In the genomic region with DNA sequence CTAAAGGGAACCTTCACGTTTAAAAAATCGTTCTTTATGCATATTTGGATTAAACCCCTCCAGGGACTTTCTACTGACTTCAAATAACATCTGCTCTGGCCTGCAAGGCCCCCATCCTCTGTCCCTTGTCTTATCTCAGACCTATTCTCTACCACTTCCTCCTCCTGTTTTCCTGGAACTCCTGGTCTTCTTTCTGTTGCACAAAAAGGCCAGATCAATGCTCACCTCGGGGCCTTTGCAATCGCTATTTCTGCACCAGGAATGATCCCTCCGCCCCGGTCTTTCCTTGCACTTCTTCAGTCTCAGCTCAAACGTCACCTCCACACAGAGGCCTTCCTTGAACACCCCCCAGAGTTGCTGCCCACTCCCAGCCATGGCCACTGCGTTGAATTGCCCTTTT, we compare ENCODE assay signal across 1 cellular context.
TF ChIP-seq lines count a peak whose summit lies in the region.

No MANE protein-coding gene starts in this region.

TF ChIP-seq in K562, 482 proteins besides CTCF, POLR2A, EP300 and RAD21 (continued from another document and continues in another):
- TF ChIP-seq, protein P1, sequence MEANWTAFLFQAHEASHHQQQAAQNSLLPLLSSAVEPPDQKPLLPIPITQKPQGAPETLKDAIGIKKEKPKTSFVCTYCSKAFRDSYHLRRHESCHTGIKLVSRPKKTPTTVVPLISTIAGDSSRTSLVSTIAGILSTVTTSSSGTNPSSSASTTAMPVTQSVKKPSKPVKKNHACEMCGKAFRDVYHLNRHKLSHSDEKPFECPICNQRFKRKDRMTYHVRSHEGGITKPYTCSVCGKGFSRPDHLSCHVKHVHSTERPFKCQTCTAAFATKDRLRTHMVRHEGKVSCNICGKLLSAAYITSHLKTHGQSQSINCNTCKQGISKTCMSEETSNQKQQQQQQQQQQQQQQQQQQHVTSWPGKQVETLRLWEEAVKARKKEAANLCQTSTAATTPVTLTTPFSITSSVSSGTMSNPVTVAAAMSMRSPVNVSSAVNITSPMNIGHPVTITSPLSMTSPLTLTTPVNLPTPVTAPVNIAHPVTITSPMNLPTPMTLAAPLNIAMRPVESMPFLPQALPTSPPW (CRISPR knock-in tag; IDR thresholded peaks at IDR 0.05), result peak; percentile 23; the same call in 1 of the 2 replicates
- TF ChIP-seq ATF7 (IDR thresholded peaks at IDR 0.05) (no peak), ZNF133 (CRISPR knock-in tag; IDR thresholded peaks at IDR 0.05) (no peak), HMG20A (CRISPR knock-in tag; conservative IDR thresholded peaks at IDR 0.05) (no peak), STAT5A (IDR thresholded peaks at IDR 0.05; ENCODE audit: borderline replicate concordance, low read length) (0 out of 2 replicates have a peak, but pooled peaks have one; percentile 18), ZBTB8A (IDR thresholded peaks at IDR 0.05; ENCODE audit: partially characterized antibody) (no peak), SAFB (IDR thresholded peaks at IDR 0.05; ENCODE audit: borderline replicate concordance, low read depth, low read length) (no peak), XRCC4 (IDR thresholded peaks at IDR 0.05; ENCODE audit: extremely low read depth, insufficient read depth, insufficient read length) (no peak), CXXC5 (CRISPR knock-in tag; IDR thresholded peaks at IDR 0.05) (no peak), SPI1 (IDR thresholded peaks at IDR 0.05; ENCODE audit: borderline replicate concordance, low read depth, low read length) (peak; percentile 84; the same call in 1 of the 2 replicates), ZNF263 (CRISPR knock-in tag; IDR thresholded peaks at IDR 0.05; ENCODE audit: borderline replicate concordance) (no peak), NR2C1 (IDR thresholded peaks at IDR 0.05) (no peak), NR2C1 (tag; IDR thresholded peaks at IDR 0.05) (no peak), SMARCE1 (IDR thresholded peaks at IDR 0.05) (0 out of 2 replicates have a peak, but pooled peaks have one; percentile 18), GABPA (tag; conservative IDR thresholded peaks at IDR 0.05; ENCODE audit: low read depth) (peak; percentile 41; the same call in 1 of the 2 replicates), NR2F6 (CRISPR knock-in tag; IDR thresholded peaks at IDR 0.05) (no peak), THRAP3 (IDR thresholded peaks at IDR 0.05; ENCODE audit: borderline replicate concordance) (no peak), RNF2 (IDR thresholded peaks at IDR 0.05) (peak; percentile 41; the same call in 1 of the 2 replicates), ZNF507 (tag; conservative IDR thresholded peaks at IDR 0.05) (no peak), ZFP36 (IDR thresholded peaks at IDR 0.05; ENCODE audit: low read depth, low read length, partially characterized antibody) (peak; percentile 73), KLF10 (CRISPR knock-in tag; IDR thresholded peaks at IDR 0.05) (no peak), ZEB2 (IDR thresholded peaks at IDR 0.05) (no peak), ZC3H11A (IDR thresholded peaks at IDR 0.05; ENCODE audit: low read depth, low read length) (no peak), ZNF311 (CRISPR knock-in tag; IDR thresholded peaks at IDR 0.05) (no peak), NCOR1 (IDR thresholded peaks at IDR 0.05) (no peak), DNMT1 (IDR thresholded peaks at IDR 0.05) (no peak), ZNF696 (CRISPR knock-in tag; conservative IDR thresholded peaks at IDR 0.05) (no peak), MYNN (IDR thresholded peaks at IDR 0.05) (no peak), MYNN (CRISPR knock-in tag; IDR thresholded peaks at IDR 0.05) (no peak), E2F3 (CRISPR knock-in tag; IDR thresholded peaks at IDR 0.05) (no peak)
- TF ChIP-seq, protein P2, sequence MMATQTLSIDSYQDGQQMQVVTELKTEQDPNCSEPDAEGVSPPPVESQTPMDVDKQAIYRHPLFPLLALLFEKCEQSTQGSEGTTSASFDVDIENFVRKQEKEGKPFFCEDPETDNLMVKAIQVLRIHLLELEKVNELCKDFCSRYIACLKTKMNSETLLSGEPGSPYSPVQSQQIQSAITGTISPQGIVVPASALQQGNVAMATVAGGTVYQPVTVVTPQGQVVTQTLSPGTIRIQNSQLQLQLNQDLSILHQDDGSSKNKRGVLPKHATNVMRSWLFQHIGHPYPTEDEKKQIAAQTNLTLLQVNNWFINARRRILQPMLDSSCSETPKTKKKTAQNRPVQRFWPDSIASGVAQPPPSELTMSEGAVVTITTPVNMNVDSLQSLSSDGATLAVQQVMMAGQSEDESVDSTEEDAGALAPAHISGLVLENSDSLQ (IDR thresholded peaks at IDR 0.05), result no peak
- TF ChIP-seq, protein P3, sequence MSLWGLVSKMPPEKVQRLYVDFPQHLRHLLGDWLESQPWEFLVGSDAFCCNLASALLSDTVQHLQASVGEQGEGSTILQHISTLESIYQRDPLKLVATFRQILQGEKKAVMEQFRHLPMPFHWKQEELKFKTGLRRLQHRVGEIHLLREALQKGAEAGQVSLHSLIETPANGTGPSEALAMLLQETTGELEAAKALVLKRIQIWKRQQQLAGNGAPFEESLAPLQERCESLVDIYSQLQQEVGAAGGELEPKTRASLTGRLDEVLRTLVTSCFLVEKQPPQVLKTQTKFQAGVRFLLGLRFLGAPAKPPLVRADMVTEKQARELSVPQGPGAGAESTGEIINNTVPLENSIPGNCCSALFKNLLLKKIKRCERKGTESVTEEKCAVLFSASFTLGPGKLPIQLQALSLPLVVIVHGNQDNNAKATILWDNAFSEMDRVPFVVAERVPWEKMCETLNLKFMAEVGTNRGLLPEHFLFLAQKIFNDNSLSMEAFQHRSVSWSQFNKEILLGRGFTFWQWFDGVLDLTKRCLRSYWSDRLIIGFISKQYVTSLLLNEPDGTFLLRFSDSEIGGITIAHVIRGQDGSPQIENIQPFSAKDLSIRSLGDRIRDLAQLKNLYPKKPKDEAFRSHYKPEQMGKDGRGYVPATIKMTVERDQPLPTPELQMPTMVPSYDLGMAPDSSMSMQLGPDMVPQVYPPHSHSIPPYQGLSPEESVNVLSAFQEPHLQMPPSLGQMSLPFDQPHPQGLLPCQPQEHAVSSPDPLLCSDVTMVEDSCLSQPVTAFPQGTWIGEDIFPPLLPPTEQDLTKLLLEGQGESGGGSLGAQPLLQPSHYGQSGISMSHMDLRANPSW (CRISPR knock-in tag; IDR thresholded peaks at IDR 0.05), result no peak
- TF ChIP-seq, protein P4, sequence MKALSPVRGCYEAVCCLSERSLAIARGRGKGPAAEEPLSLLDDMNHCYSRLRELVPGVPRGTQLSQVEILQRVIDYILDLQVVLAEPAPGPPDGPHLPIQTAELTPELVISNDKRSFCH (CRISPR knock-in tag; IDR thresholded peaks at IDR 0.05), result no peak
- TF ChIP-seq, protein P4 (tag; IDR thresholded peaks at IDR 0.05), result peak; percentile 12; the same call in 1 of the 2 replicates
- TF ChIP-seq, protein P5, sequence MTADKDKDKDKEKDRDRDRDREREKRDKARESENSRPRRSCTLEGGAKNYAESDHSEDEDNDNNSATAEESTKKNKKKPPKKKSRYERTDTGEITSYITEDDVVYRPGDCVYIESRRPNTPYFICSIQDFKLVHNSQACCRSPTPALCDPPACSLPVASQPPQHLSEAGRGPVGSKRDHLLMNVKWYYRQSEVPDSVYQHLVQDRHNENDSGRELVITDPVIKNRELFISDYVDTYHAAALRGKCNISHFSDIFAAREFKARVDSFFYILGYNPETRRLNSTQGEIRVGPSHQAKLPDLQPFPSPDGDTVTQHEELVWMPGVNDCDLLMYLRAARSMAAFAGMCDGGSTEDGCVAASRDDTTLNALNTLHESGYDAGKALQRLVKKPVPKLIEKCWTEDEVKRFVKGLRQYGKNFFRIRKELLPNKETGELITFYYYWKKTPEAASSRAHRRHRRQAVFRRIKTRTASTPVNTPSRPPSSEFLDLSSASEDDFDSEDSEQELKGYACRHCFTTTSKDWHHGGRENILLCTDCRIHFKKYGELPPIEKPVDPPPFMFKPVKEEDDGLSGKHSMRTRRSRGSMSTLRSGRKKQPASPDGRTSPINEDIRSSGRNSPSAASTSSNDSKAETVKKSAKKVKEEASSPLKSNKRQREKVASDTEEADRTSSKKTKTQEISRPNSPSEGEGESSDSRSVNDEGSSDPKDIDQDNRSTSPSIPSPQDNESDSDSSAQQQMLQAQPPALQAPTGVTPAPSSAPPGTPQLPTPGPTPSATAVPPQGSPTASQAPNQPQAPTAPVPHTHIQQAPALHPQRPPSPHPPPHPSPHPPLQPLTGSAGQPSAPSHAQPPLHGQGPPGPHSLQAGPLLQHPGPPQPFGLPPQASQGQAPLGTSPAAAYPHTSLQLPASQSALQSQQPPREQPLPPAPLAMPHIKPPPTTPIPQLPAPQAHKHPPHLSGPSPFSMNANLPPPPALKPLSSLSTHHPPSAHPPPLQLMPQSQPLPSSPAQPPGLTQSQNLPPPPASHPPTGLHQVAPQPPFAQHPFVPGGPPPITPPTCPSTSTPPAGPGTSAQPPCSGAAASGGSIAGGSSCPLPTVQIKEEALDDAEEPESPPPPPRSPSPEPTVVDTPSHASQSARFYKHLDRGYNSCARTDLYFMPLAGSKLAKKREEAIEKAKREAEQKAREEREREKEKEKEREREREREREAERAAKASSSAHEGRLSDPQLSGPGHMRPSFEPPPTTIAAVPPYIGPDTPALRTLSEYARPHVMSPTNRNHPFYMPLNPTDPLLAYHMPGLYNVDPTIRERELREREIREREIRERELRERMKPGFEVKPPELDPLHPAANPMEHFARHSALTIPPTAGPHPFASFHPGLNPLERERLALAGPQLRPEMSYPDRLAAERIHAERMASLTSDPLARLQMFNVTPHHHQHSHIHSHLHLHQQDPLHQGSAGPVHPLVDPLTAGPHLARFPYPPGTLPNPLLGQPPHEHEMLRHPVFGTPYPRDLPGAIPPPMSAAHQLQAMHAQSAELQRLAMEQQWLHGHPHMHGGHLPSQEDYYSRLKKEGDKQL (CRISPR knock-in tag; IDR thresholded peaks at IDR 0.05; ENCODE audit: borderline replicate concordance), result no peak
- TF ChIP-seq, protein P6, sequence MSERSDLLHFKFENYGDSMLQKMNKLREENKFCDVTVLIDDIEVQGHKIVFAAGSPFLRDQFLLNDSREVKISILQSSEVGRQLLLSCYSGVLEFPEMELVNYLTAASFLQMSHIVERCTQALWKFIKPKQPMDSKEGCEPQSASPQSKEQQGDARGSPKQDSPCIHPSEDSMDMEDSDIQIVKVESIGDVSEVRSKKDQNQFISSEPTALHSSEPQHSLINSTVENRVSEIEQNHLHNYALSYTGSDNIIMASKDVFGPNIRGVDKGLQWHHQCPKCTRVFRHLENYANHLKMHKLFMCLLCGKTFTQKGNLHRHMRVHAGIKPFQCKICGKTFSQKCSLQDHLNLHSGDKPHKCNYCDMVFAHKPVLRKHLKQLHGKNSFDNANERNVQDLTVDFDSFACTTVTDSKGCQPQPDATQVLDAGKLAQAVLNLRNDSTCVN (CRISPR knock-in tag; IDR thresholded peaks at IDR 0.05), result no peak
- TF ChIP-seq, protein P7, sequence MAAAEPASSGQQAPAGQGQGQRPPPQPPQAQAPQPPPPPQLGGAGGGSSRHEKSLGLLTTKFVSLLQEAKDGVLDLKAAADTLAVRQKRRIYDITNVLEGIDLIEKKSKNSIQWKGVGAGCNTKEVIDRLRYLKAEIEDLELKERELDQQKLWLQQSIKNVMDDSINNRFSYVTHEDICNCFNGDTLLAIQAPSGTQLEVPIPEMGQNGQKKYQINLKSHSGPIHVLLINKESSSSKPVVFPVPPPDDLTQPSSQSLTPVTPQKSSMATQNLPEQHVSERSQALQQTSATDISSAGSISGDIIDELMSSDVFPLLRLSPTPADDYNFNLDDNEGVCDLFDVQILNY (CRISPR knock-in tag; IDR thresholded peaks at IDR 0.05), result no peak
- TF ChIP-seq, protein P8, sequence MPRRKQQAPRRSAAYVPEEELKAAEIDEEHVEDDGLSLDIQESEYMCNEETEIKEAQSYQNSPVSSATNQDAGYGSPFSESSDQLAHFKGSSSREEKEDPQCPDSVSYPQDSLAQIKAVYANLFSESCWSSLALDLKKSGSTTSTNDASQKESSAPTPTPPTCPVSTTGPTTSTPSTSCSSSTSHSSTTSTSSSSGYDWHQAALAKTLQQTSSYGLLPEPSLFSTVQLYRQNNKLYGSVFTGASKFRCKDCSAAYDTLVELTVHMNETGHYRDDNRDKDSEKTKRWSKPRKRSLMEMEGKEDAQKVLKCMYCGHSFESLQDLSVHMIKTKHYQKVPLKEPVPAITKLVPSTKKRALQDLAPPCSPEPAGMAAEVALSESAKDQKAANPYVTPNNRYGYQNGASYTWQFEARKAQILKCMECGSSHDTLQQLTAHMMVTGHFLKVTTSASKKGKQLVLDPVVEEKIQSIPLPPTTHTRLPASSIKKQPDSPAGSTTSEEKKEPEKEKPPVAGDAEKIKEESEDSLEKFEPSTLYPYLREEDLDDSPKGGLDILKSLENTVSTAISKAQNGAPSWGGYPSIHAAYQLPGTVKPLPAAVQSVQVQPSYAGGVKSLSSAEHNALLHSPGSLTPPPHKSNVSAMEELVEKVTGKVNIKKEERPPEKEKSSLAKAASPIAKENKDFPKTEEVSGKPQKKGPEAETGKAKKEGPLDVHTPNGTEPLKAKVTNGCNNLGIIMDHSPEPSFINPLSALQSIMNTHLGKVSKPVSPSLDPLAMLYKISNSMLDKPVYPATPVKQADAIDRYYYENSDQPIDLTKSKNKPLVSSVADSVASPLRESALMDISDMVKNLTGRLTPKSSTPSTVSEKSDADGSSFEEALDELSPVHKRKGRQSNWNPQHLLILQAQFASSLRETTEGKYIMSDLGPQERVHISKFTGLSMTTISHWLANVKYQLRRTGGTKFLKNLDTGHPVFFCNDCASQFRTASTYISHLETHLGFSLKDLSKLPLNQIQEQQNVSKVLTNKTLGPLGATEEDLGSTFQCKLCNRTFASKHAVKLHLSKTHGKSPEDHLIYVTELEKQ (CRISPR knock-in tag; IDR thresholded peaks at IDR 0.05), result no peak
- TF ChIP-seq, protein P9, sequence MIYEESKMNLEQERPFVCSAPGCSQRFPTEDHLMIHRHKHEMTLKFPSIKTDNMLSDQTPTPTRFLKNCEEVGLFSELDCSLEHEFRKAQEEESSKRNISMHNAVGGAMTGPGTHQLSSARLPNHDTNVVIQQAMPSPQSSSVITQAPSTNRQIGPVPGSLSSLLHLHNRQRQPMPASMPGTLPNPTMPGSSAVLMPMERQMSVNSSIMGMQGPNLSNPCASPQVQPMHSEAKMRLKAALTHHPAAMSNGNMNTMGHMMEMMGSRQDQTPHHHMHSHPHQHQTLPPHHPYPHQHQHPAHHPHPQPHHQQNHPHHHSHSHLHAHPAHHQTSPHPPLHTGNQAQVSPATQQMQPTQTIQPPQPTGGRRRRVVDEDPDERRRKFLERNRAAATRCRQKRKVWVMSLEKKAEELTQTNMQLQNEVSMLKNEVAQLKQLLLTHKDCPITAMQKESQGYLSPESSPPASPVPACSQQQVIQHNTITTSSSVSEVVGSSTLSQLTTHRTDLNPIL (CRISPR knock-in tag; IDR thresholded peaks at IDR 0.05), result no peak
